In genomic region chr7:149716932-149717307, GRCh38 we compare ENCODE assay signal across 17 cellular contexts. TPM values are rescaled to one million over a fixed set of nuclear protein-coding genes. Genes with fewer than 3 reads are reported as not detected.
A peak's percentile ranks its signal among the peaks of the same experiment; 100 is the strongest.
DNase-seq lines count a peak whose midpoint lies in the region; ATAC-seq and TF ChIP-seq lines count a peak whose summit lies in the region.
"Had no signal": no experiment of that assay in that cellular context is flagged by ENCODE, and none has a peak within 500 bp of the region (broad histone marks: within the 10 kb centered on the region; RNA-seq: fewer than 3 reads in every experiment).

No MANE protein-coding gene starts in this region.

- no peak for ATAC-seq in T-helper 17 cell
- no peak for ATAC-seq in foreskin keratinocyte
- ATAC-seq in gastrocnemius medialis, result peak; percentile 24 to 37
- ATAC-seq in body of pancreas, result no peak
- ATAC-seq: activated CD8-positive, alpha-beta memory T cell treated with anti-CD3 and anti-CD28 coated beads, Interleukin-2, amount 10 ng/mL, durations not matched to agents 7 days and 5 days; GM12878 had no signal

- peaks cover 0 to 8% of the 10 kb centered on the region in 2 donors for H3K36me3 ChIP-seq in gastrocnemius medialis
- H3K36me3 ChIP-seq in MG63, result no peaks in the 10 kb centered on the region
- H3K36me3 ChIP-seq in body of pancreas (replicated peaks in 1 of 2; ENCODE audit: insufficient read depth in 1 of 2, low read depth in 2 of 2), result no peaks in the 10 kb centered on the region

- peak in 1 of 2 donors; percentile 22 for TF ChIP-seq POLR2A in gastrocnemius medialis (IDR thresholded peaks at IDR 0.05)
- no peak for TF ChIP-seq POLR2A in body of pancreas (IDR thresholded peaks at IDR 0.05)

- WGBS in body of pancreas, 2 donors, result 90 to 100% methylated on average over 3 to 4 of the region's 4 CpGs

- H3K4me1 Mint-ChIP-seq in activated T-cell treated with anti-CD3 and anti-CD28 coated beads, Interleukin-2, amount 50 U/mL, for 24 hours (ENCODE audit: low read depth), result peaks cover 37% of the 10 kb centered on the region
- H3K4me1 Mint-ChIP-seq in T-helper 17 cell, result peaks cover 26% of the 10 kb centered on the region

- H3K27ac ChIP-seq in foreskin keratinocyte (peak overlapping the region; percentile 65), gastrocnemius medialis (peak overlapping the region; percentile 47 to 78 (median 76)), body of pancreas (no peak overlapping the region)

- in situ Hi-C loops in gastrocnemius medialis (cut with MboI; ENCODE audit: low sequenced_read_pairs in 4 of 4), result no loop called here

- peaks cover 2% of the 10 kb centered on the region for H3K9me3 Mint-ChIP-seq in activated T-cell treated with anti-CD3 and anti-CD28 coated beads, Interleukin-2, amount 50 U/mL, for 24 hours
- H3K9me3 Mint-ChIP-seq: central memory CD8-positive, alpha-beta T cell had no signal

- H3K27me3 ChIP-seq in foreskin keratinocyte (no peaks in the 10 kb centered on the region), gastrocnemius medialis (no peaks in the 10 kb centered on the region), MG63 (no peaks in the 10 kb centered on the region), body of pancreas (no peaks in the 10 kb centered on the region)

- peaks cover 35% of the 10 kb centered on the region for H3K36me3 Mint-ChIP-seq in activated T-cell treated with anti-CD3 and anti-CD28 coated beads, Interleukin-2, amount 50 U/mL, for 24 hours (ENCODE audit: low read depth)
- no peaks in the 10 kb centered on the region for H3K36me3 Mint-ChIP-seq in T-helper 17 cell (ENCODE audit: low read depth)
- H3K36me3 Mint-ChIP-seq: activated naive CD8-positive, alpha-beta T cell treated with anti-CD3 and anti-CD28 coated beads, Interleukin-2, amount 10 ng/mL, durations not matched to agents 7 days and 5 days had no signal

- H3K4me1 ChIP-seq in foreskin keratinocyte (peaks cover 9% of the 10 kb centered on the region), gastrocnemius medialis (peaks cover 32 to 40% of the 10 kb centered on the region in 2 donors), body of pancreas (peaks cover 39% of the 10 kb centered on the region)

- H3K4me3 ChIP-seq in gastrocnemius medialis (no peak overlapping the region), MG63 (no peak overlapping the region), body of pancreas (no peak overlapping the region)
- H3K4me3 ChIP-seq: GM12878 had no signal

- H3K4me3 Mint-ChIP-seq in activated T-cell treated with anti-CD3 and anti-CD28 coated beads, Interleukin-2, amount 50 U/mL, for 24 hours, result peak overlapping the region; percentile 89
- H3K4me3 Mint-ChIP-seq in T-helper 17 cell, result no peak overlapping the region
- H3K4me3 Mint-ChIP-seq: activated CD8-positive, alpha-beta memory T cell treated with anti-CD3 and anti-CD28 coated beads, Interleukin-2, amount 10 ng/mL, durations not matched to agents 7 days and 5 days; central memory CD8-positive, alpha-beta T cell had no signal

- no peaks in the 10 kb centered on the region for H3K9me3 ChIP-seq in T-helper 17 cell (ENCODE audit: control insufficient read depth, low read length, poor library complexity, severe bottlenecking)
- H3K9me3 ChIP-seq in gastrocnemius medialis, result no peaks in the 10 kb centered on the region
- H3K9me3 ChIP-seq in MG63, result no peaks in the 10 kb centered on the region
- no peaks in the 10 kb centered on the region for H3K9me3 ChIP-seq in body of pancreas

- no peak overlapping the region for H3K27ac Mint-ChIP-seq in activated T-cell treated with anti-CD3 and anti-CD28 coated beads, Interleukin-2, amount 50 U/mL, for 24 hours
- H3K27ac Mint-ChIP-seq in T-helper 17 cell, result peak overlapping the region; percentile 39
- H3K27ac Mint-ChIP-seq: activated CD8-positive, alpha-beta memory T cell treated with anti-CD3 and anti-CD28 coated beads, Interleukin-2, amount 10 ng/mL, durations not matched to agents 7 days and 5 days; activated naive CD8-positive, alpha-beta T cell treated with anti-CD3 and anti-CD28 coated beads, Interleukin-2, amount 10 ng/mL, durations not matched to agents 7 days and 5 days had no signal

- DNase-seq in activated T-cell treated with anti-CD3 and anti-CD28 coated beads, Interleukin-2, amount 50 U/mL, for 24 hours, result no peak
- DNase-seq in activated T-cell treated with anti-CD3 and anti-CD28 coated beads, Interleukin-2, amount 50 U/mL, for 48 hours, result no peak
- DNase-seq in T-helper 17 cell, result no peak
- no peak for DNase-seq in foreskin keratinocyte
- peak in 1 of 2 donors; percentile 51 for DNase-seq in gastrocnemius medialis
- no peak for DNase-seq in NCI-H2196 treated with DMSO at 0.1 percent for 48 hours (lab: John Stamatoyannopoulos, UW; ENCODE audit: unreplicated experiment)
- DNase-seq in MG63, result no peak
- DNase-seq in body of pancreas, result no peak
- DNase-seq: activated CD4-positive, CD25-positive, alpha-beta regulatory T cell; activated CD8-positive, alpha-beta memory T cell treated with anti-CD3 and anti-CD28 coated beads, Interleukin-2, amount 10 ng/mL, durations not matched to agents 7 days and 5 days; activated naive CD8-positive, alpha-beta T cell treated with anti-CD3 and anti-CD28 coated beads, Interleukin-2, amount 10 ng/mL, durations not matched to agents 7 days and 5 days; COR-L47; effector memory CD4-positive, alpha-beta T cell; MV-4-11; NCI-H2081 had no signal

- TF ChIP-seq CTCF in foreskin keratinocyte (conservative IDR thresholded peaks at IDR 0.05) (no peak), gastrocnemius medialis (IDR thresholded peaks at IDR 0.05 in 4 of 5, conservative IDR thresholded peaks at IDR 0.05 in 1 of 5) (no peak), body of pancreas (IDR thresholded peaks at IDR 0.05) (no peak)

- intact Hi-C loops in gastrocnemius medialis (cut with DNase I; ENCODE audit: low total_unique reads), result loop anchor here (10.0 kb wide), 1 partner anchor 832 kb away; the partner anchor contains the start of gene EZH2
- intact Hi-C loops in body of pancreas (cut with DNase I), result no loop called here

- H3K27me3 Mint-ChIP-seq in activated T-cell treated with anti-CD3 and anti-CD28 coated beads, Interleukin-2, amount 50 U/mL, for 24 hours, result no peaks in the 10 kb centered on the region
- H3K27me3 Mint-ChIP-seq in T-helper 17 cell, result no peaks in the 10 kb centered on the region
- H3K27me3 Mint-ChIP-seq: activated CD8-positive, alpha-beta memory T cell treated with anti-CD3 and anti-CD28 coated beads, Interleukin-2, amount 10 ng/mL, durations not matched to agents 7 days and 5 days; activated naive CD8-positive, alpha-beta T cell treated with anti-CD3 and anti-CD28 coated beads, Interleukin-2, amount 10 ng/mL, durations not matched to agents 7 days and 5 days; central memory CD8-positive, alpha-beta T cell had no signal

RNA-seq across cellular contexts. Expression of gene ZNF467, which starts 56.5 kb away (rescaled TPM):
- 1 to 10 TPM; 3.3 to 8.4 TPM for total RNA-seq in T-helper 17 cell
- 0.35 and 0.48 TPM in 2 replicates for total RNA-seq in foreskin keratinocyte
- 0.48 and 0.66 TPM in 2 replicates for polyA plus RNA-seq in foreskin keratinocyte
- total RNA-seq in gastrocnemius medialis, result 1 to 10 TPM in 2 of 4 donors, under 1 TPM in 2; 0.15 to 1.8 (median 0.95) TPM
- not detected in 2 replicates for total RNA-seq in MG63 (2014; rRNA removed; shearing (Covaris generic); ENCODE audit: low replicate concordance)
- total RNA-seq in body of pancreas, result 10 to 100 TPM in 1 of 2 donors, 1 to 10 TPM in 1; 9.9 to 13.2 TPM
- total RNA-seq: activated CD8-positive, alpha-beta memory T cell treated with anti-CD3 and anti-CD28 coated beads, Interleukin-2, amount 10 ng/mL, durations not matched to agents 7 days and 5 days; GM12878 had no signal
- polyA plus RNA-seq: GM12878 had no signal

Comparison
In these comparisons a context has a peak if more than half of its experiments do, and no peak if none do; other contexts are left out.
1. ATAC-seq: peak in gastrocnemius medialis (2 of 2); none in T-helper 17 cell (single experiment), foreskin keratinocyte (single experiment) and body of pancreas (single experiment).
2. H3K27ac ChIP-seq: peak in foreskin keratinocyte (single experiment) and gastrocnemius medialis (4 of 4); none in body of pancreas (0 of 4).